In genomic region chr3:55946574-55947160, GRCh38 we compare ENCODE assay signal across 29 cellular contexts.
"Had no signal": no experiment of that assay in that cellular context is flagged by ENCODE, and none has a peak within 500 bp of the region (broad histone marks: within the 10 kb centered on the region; RNA-seq: fewer than 3 reads in every experiment).

No MANE protein-coding gene starts in this region.

- H3K9me3 ChIP-seq: stomach, suprapubic skin, testis, thoracic aorta, thyroid gland, tibial artery, tibial nerve, transverse colon, upper lobe of left lung, upper lobe of right lung, uterus, vagina had no signal

- H3K36me3 Mint-ChIP-seq: stimulated activated effector memory CD8-positive, alpha-beta T cell treated with anti-CD3 and anti-CD28 coated beads, Interleukin-12 subunit alpha, Interleukin-12 subunit beta, amount 100 ng/mL, for 72 hours; stimulated activated memory B cell treated with anti-CD40 and anti-IgM and Interleukin-4, amounts not matched to agents 10 μg/mL and 1 μg/mL and 100 μg/mL, for 72 hours; stimulated activated naive B cell treated with anti-CD40 and anti-IgM and Interleukin-4, amounts not matched to agents 10 μg/mL and 1 μg/mL and 100 μg/mL, for 72 hours; type B pancreatic cell had no signal

- H3K27ac Mint-ChIP-seq: stimulated activated effector memory CD8-positive, alpha-beta T cell treated with anti-CD3 and anti-CD28 coated beads, Interleukin-12 subunit alpha, Interleukin-12 subunit beta, amount 100 ng/mL, for 72 hours; stimulated activated memory B cell treated with anti-CD40 and anti-IgM and Interleukin-4, amounts not matched to agents 10 μg/mL and 1 μg/mL and 100 μg/mL, for 72 hours; stimulated activated naive B cell treated with anti-CD40 and anti-IgM and Interleukin-4, amounts not matched to agents 10 μg/mL and 1 μg/mL and 100 μg/mL, for 72 hours; stimulated activated naive CD8-positive, alpha-beta T cell treated with anti-CD3 and anti-CD28 coated beads, Interleukin-15, amount 100 ng/mL, for 72 hours; stimulated activated naive CD8-positive, alpha-beta T cell treated with anti-CD3 and anti-CD28 coated beads, Interleukin-15, Interleukin-2, amounts not matched to agents 100 ng/mL and 50 ng/mL, for 24 hours; type B pancreatic cell had no signal

- H3K27ac ChIP-seq: stomach, suprapubic skin, testis, thoracic aorta, thyroid gland, tibial artery, tibial nerve, transverse colon, upper lobe of left lung, upper lobe of right lung, uterus, vagina had no signal

- H3K9me3 Mint-ChIP-seq: stimulated activated naive B cell treated with anti-CD40 and anti-IgM and Interleukin-4, amounts not matched to agents 10 μg/mL and 1 μg/mL and 100 μg/mL, for 72 hours; stimulated activated naive CD8-positive, alpha-beta T cell treated with anti-CD3 and anti-CD28 coated beads, Interleukin-15, amount 100 ng/mL, for 72 hours; stimulated activated naive CD8-positive, alpha-beta T cell treated with anti-CD3 and anti-CD28 coated beads, Interleukin-15, Interleukin-2, amounts not matched to agents 100 ng/mL and 50 ng/mL, for 24 hours had no signal

- DNase-seq: stimulated activated CD4-positive, alpha-beta T cell treated with anti-CD3 and anti-CD28 coated beads, Interleukin-2, amount 100 ng/mL, for 48 hours; stimulated activated CD4-positive, alpha-beta T cell treated with anti-CD3 and anti-CD28 coated beads, Interleukin-4, amount 100 ng/mL, for 1 hour; stimulated activated CD4-positive, alpha-beta T cell treated with anti-CD3 and anti-CD28 coated beads, Interleukin-4, amount 100 ng/mL, for 24 hours; stimulated activated CD4-positive, alpha-beta T cell treated with anti-CD3 and anti-CD28 coated beads, Interleukin-4, amount 100 ng/mL, for 4 hours; stimulated activated CD8-positive, alpha-beta memory T cell treated with anti-CD3 and anti-CD28 coated beads, Interleukin-4, amount 100 ng/mL, for 48 hours; stimulated activated naive B cell treated with anti-CD40 and anti-IgM and Interleukin-4, amounts not matched to agents 10 μg/mL and 1 μg/mL and 100 μg/mL, for 72 hours; stimulated activated naive CD4-positive, alpha-beta T cell; stimulated activated naive CD4-positive, alpha-beta T cell treated with Interleukin-2 at 50 U/mL for 16 hours; stimulated activated naive CD8-positive, alpha-beta T cell treated with anti-CD3 and anti-CD28 coated beads, Interleukin-15, amount 100 ng/mL, for 72 hours; stimulated activated naive CD8-positive, alpha-beta T cell treated with anti-CD3 and anti-CD28 coated beads, Interleukin-15, Interleukin-2, amounts not matched to agents 100 U/mL and 50 U/mL, for 24 hours; stomach; substantia nigra; testis; tibial artery; transverse colon; trophoblast cell; upper lobe of left lung; upper lobe of right lung; uterus had no signal

- H3K4me3 ChIP-seq: stomach, suprapubic skin, testis, thoracic aorta, thyroid gland, tibial artery, tibial nerve, transverse colon, upper lobe of left lung, upper lobe of right lung, uterus, vagina had no signal

- H3K27me3 Mint-ChIP-seq: stimulated activated memory B cell treated with anti-CD40 and anti-IgM and Interleukin-4, amounts not matched to agents 10 μg/mL and 1 μg/mL and 100 μg/mL, for 72 hours; stimulated activated naive B cell treated with anti-CD40 and anti-IgM and Interleukin-4, amounts not matched to agents 10 μg/mL and 1 μg/mL and 100 μg/mL, for 72 hours; stimulated activated naive CD8-positive, alpha-beta T cell treated with anti-CD3 and anti-CD28 coated beads, Interleukin-15, amount 100 ng/mL, for 72 hours; stimulated activated naive CD8-positive, alpha-beta T cell treated with anti-CD3 and anti-CD28 coated beads, Interleukin-15, Interleukin-2, amounts not matched to agents 100 ng/mL and 50 ng/mL, for 24 hours had no signal

- FAIRE-seq: urothelium cell line had no signal

- H3K27me3 ChIP-seq: stomach, suprapubic skin, testis, thyroid gland, tibial artery, tibial nerve, transverse colon, upper lobe of left lung, upper lobe of right lung, uterus, vagina had no signal

- H3K4me1 ChIP-seq: stomach, suprapubic skin, testis, thyroid gland, tibial artery, tibial nerve, transverse colon, upper lobe of left lung, upper lobe of right lung, uterus, vagina had no signal

- H3K4me1 Mint-ChIP-seq: stimulated activated effector memory CD8-positive, alpha-beta T cell treated with anti-CD3 and anti-CD28 coated beads, Interleukin-12 subunit alpha, Interleukin-12 subunit beta, amount 100 ng/mL, for 72 hours; stimulated activated memory B cell treated with anti-CD40 and anti-IgM and Interleukin-4, amounts not matched to agents 10 μg/mL and 1 μg/mL and 100 μg/mL, for 72 hours; stimulated activated naive B cell treated with anti-CD40 and anti-IgM and Interleukin-4, amounts not matched to agents 10 μg/mL and 1 μg/mL and 100 μg/mL, for 72 hours; stimulated activated naive CD8-positive, alpha-beta T cell treated with anti-CD3 and anti-CD28 coated beads, Interleukin-15, amount 100 ng/mL, for 72 hours had no signal

- ATAC-seq: stimulated activated effector memory CD8-positive, alpha-beta T cell treated with anti-CD3 and anti-CD28 coated beads, Interleukin-12 subunit alpha, Interleukin-12 subunit beta, amount 100 ng/mL, for 72 hours; stimulated activated memory B cell treated with anti-CD40 and anti-IgM and Interleukin-4, amounts not matched to agents 10 μg/mL and 1 μg/mL and 100 μg/mL, for 72 hours; stimulated activated naive B cell treated with anti-CD40 and anti-IgM and Interleukin-4, amounts not matched to agents 10 μg/mL and 1 μg/mL and 100 μg/mL, for 72 hours; stimulated activated naive CD8-positive, alpha-beta T cell treated with anti-CD3 and anti-CD28 coated beads, Interleukin-15, amount 100 ng/mL, for 72 hours; stimulated activated naive CD8-positive, alpha-beta T cell treated with anti-CD3 and anti-CD28 coated beads, Interleukin-15, Interleukin-2, amounts not matched to agents 100 U/mL and 50 U/mL, for 24 hours; upper lobe of right lung had no signal

- H3K36me3 ChIP-seq: stomach, suprapubic skin, thoracic aorta, thyroid gland, tibial artery, tibial nerve, transverse colon, upper lobe of left lung, upper lobe of right lung, uterus, vagina had no signal

- H3K4me3 Mint-ChIP-seq: stimulated activated effector memory CD8-positive, alpha-beta T cell treated with anti-CD3 and anti-CD28 coated beads, Interleukin-12 subunit alpha, Interleukin-12 subunit beta, amount 100 ng/mL, for 72 hours; stimulated activated memory B cell treated with anti-CD40 and anti-IgM and Interleukin-4, amounts not matched to agents 10 μg/mL and 1 μg/mL and 100 μg/mL, for 72 hours; stimulated activated naive B cell treated with anti-CD40 and anti-IgM and Interleukin-4, amounts not matched to agents 10 μg/mL and 1 μg/mL and 100 μg/mL, for 72 hours; stimulated activated naive CD8-positive, alpha-beta T cell treated with anti-CD3 and anti-CD28 coated beads, Interleukin-15, amount 100 ng/mL, for 72 hours; stimulated activated naive CD8-positive, alpha-beta T cell treated with anti-CD3 and anti-CD28 coated beads, Interleukin-15, Interleukin-2, amounts not matched to agents 100 ng/mL and 50 ng/mL, for 24 hours; type B pancreatic cell had no signal
